In the genomic region with DNA sequence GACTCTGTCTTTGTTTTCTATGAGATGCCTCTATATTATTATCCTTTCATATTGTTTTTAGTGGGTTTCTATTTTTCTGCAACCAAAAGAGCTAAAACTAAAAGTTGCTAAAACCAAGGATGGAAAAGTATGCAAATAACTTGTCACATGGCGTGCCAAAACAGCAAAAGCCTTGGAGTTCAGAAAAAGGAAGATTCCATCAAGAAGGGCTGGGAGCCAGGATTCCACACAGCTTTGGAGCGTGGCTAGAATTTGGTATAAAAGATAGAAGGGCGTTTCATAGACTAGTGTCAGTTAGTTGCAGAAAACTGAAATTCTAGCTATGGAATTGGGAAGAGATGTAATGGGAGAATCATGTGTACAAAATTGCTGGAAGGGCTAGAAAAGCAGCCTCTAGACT, we compare ENCODE assay signal across 38 cellular contexts. TPM values are rescaled to one million over a fixed set of nuclear protein-coding genes. Genes with fewer than 3 reads are reported as not detected.
"Had no signal": no experiment of that assay in that cellular context is flagged by ENCODE, and none has a peak within 500 bp of the region (broad histone marks: within the 10 kb centered on the region; RNA-seq: fewer than 3 reads in every experiment).

No MANE protein-coding gene starts in this region.

- H3K27me3 ChIP-seq: ascending aorta, cardiac muscle cell, colonic mucosa, ovary, suprapubic skin, upper lobe of right lung had no signal

- H3K4me3 ChIP-seq: ascending aorta, cardiac muscle cell, colonic mucosa, left ventricle myocardium inferior, lung, mucosa of descending colon, ovary, prostate gland, suprapubic skin, tibial artery, upper lobe of right lung had no signal

- H3K4me3 Mint-ChIP-seq: activated CD4-positive, alpha-beta memory T cell treated with anti-CD3 and anti-CD28 coated beads for 36 hours; activated naive CD4-positive, alpha-beta T cell treated with anti-CD3 and anti-CD28 coated beads, Interleukin-2, amount 10 ng/mL, durations not matched to agents 7 days and 5 days; activated naive CD8-positive, alpha-beta T cell treated with anti-CD3 and anti-CD28 coated beads, Interleukin-2, amount 10 ng/mL, durations not matched to agents 7 days and 5 days; activated T-cell treated with anti-CD3 and anti-CD28 coated beads, Interleukin-2, amount 50 U/mL, for 24 hours; effector memory CD8-positive, alpha-beta T cell; nephron progenitor cell had no signal

- H3K36me3 ChIP-seq: ascending aorta, cardiac muscle cell, colonic mucosa, left ventricle myocardium inferior, neutrophil, ovary, prostate gland, suprapubic skin, tibial artery, upper lobe of right lung had no signal

- H3K27me3 Mint-ChIP-seq: activated CD4-positive, alpha-beta memory T cell treated with anti-CD3 and anti-CD28 coated beads for 36 hours; activated naive CD4-positive, alpha-beta T cell treated with anti-CD3 and anti-CD28 coated beads, Interleukin-2, amount 10 ng/mL, durations not matched to agents 7 days and 5 days; activated T-cell treated with anti-CD3 and anti-CD28 coated beads, Interleukin-2, amount 50 U/mL, for 24 hours had no signal

- H3K4me1 Mint-ChIP-seq: activated naive CD4-positive, alpha-beta T cell treated with anti-CD3 and anti-CD28 coated beads, Interleukin-2, amount 10 ng/mL, durations not matched to agents 7 days and 5 days; nephron progenitor cell had no signal

- ATAC-seq: activated CD4-positive, CD25-positive, alpha-beta regulatory T cell treated with anti-CD3 and anti-CD28 coated beads, Interleukin-2, amount 50 U/mL, for 24 hours; effector memory CD8-positive, alpha-beta T cell; mucosa of descending colon; sciatic nerve; upper lobe of right lung had no signal

- H3K9me3 Mint-ChIP-seq: activated naive CD4-positive, alpha-beta T cell treated with anti-CD3 and anti-CD28 coated beads, Interleukin-2, amount 10 ng/mL, durations not matched to agents 7 days and 5 days; brain; effector memory CD8-positive, alpha-beta T cell; nephron progenitor cell had no signal

- H3K4me1 ChIP-seq: ascending aorta, colonic mucosa, left ventricle myocardium inferior, prostate gland, suprapubic skin, tibial artery, upper lobe of right lung had no signal

- H3K36me3 Mint-ChIP-seq: activated CD4-positive, alpha-beta memory T cell treated with anti-CD3 and anti-CD28 coated beads for 36 hours; activated naive CD4-positive, alpha-beta T cell treated with anti-CD3 and anti-CD28 coated beads, Interleukin-2, amount 10 ng/mL, durations not matched to agents 7 days and 5 days; activated naive CD8-positive, alpha-beta T cell treated with anti-CD3 and anti-CD28 coated beads, Interleukin-2, amount 10 ng/mL, durations not matched to agents 7 days and 5 days; brain had no signal

- H3K27ac Mint-ChIP-seq: activated CD4-positive, alpha-beta memory T cell treated with anti-CD3 and anti-CD28 coated beads for 36 hours; activated naive CD4-positive, alpha-beta T cell treated with anti-CD3 and anti-CD28 coated beads, Interleukin-2, amount 10 ng/mL, durations not matched to agents 7 days and 5 days; activated naive CD8-positive, alpha-beta T cell treated with anti-CD3 and anti-CD28 coated beads, Interleukin-2, amount 10 ng/mL, durations not matched to agents 7 days and 5 days; activated T-cell treated with anti-CD3 and anti-CD28 coated beads, Interleukin-2, amount 50 U/mL, for 24 hours; brain; effector memory CD8-positive, alpha-beta T cell; nephron progenitor cell had no signal

- H3K9me3 ChIP-seq: ascending aorta, colonic mucosa, left ventricle myocardium inferior, mucosa of descending colon, neutrophil, ovary, prostate gland, suprapubic skin, tibial artery, upper lobe of right lung had no signal

- DNase-seq: activated CD4-positive, alpha-beta memory T cell treated with anti-CD3 and anti-CD28 coated beads for 36 hours; activated CD4-positive, alpha-beta T cell treated with anti-CD3 and anti-CD28 coated beads for 48 hours; activated CD8-positive, alpha-beta memory T cell treated with anti-CD3 and anti-CD28 coated beads, Interleukin-2, amount 50 U/mL, for 4 hours; activated gamma-delta T cell; activated naive CD4-positive, alpha-beta T cell treated with anti-CD3 and anti-CD28 coated beads, Interleukin-2, amount 10 ng/mL, durations not matched to agents 7 days and 5 days; activated naive CD8-positive, alpha-beta T cell treated with anti-CD3 and anti-CD28 coated beads, Interleukin-2, amount 10 ng/mL, durations not matched to agents 7 days and 5 days; activated T-cell treated with anti-CD3 and anti-CD28 coated beads, Interleukin-2, amount 50 U/mL, for 24 hours; cerebellar nuclear complex; colonic mucosa; effector memory CD8-positive, alpha-beta T cell; erythroblast; islet precursor cell; left ventricle myocardium inferior; mucosa of descending colon; nephron progenitor cell; ovary; retina; small intestine; stimulated activated CD4-positive, alpha-beta T cell treated with anti-CD3 and anti-CD28 coated beads, Interleukin-4, amount 100 ng/mL, for 4 hours; stimulated activated CD8-positive, alpha-beta memory T cell treated with anti-CD3 and anti-CD28 coated beads, Interleukin-4, amount 100 ng/mL, for 48 hours; stimulated activated naive CD4-positive, alpha-beta T cell; tibial artery; upper lobe of right lung had no signal

- H3K27ac ChIP-seq: ascending aorta, cardiac muscle cell, colonic mucosa, left ventricle myocardium inferior, neutrophil, ovary, prostate gland, suprapubic skin, tibial artery, upper lobe of right lung, VCaP had no signal

RNA-seq across cellular contexts. Expression of a gene that starts 4.1 kb away (rescaled TPM):
- total RNA-seq: activated CD4-positive, alpha-beta memory T cell treated with anti-CD3 and anti-CD28 coated beads for 36 hours; activated CD8-positive, alpha-beta memory T cell treated with anti-CD3 and anti-CD28 coated beads for 36 hours; activated naive CD8-positive, alpha-beta T cell treated with anti-CD3 and anti-CD28 coated beads, Interleukin-2, amount 10 ng/mL, durations not matched to agents 7 days and 5 days; ascending aorta; cardiac muscle cell; colonic mucosa; frontal cortex; left ventricle myocardium inferior; lung; mesenteric fat pad; mucosa of descending colon; myocyte; ovary; prostate gland; sciatic nerve; suprapubic skin; T-helper 1 cell treated with Interleukin-12 subunit alpha and Interleukin-12 subunit beta and Interleukin-4 antibody, amounts not matched to agents 30 ng/mL and 1 ng/mL, for 36 hours; upper lobe of right lung had no signal
- polyA plus RNA-seq: cardiac muscle cell, lung, ovary, small intestine had no signal

RNA-seq across cellular contexts. Expression of a gene that starts 4.6 kb away (rescaled TPM):
- total RNA-seq: activated CD4-positive, alpha-beta memory T cell treated with anti-CD3 and anti-CD28 coated beads for 36 hours; activated CD8-positive, alpha-beta memory T cell treated with anti-CD3 and anti-CD28 coated beads for 36 hours; activated naive CD8-positive, alpha-beta T cell treated with anti-CD3 and anti-CD28 coated beads, Interleukin-2, amount 10 ng/mL, durations not matched to agents 7 days and 5 days; ascending aorta; cardiac muscle cell; frontal cortex; left ventricle myocardium inferior; lung; myocyte; prostate gland; sciatic nerve; T-helper 1 cell treated with Interleukin-12 subunit alpha and Interleukin-12 subunit beta and Interleukin-4 antibody, amounts not matched to agents 30 ng/mL and 1 ng/mL, for 36 hours; upper lobe of right lung had no signal
- polyA plus RNA-seq: cardiac muscle cell, ovary had no signal
